In the genomic region with DNA sequence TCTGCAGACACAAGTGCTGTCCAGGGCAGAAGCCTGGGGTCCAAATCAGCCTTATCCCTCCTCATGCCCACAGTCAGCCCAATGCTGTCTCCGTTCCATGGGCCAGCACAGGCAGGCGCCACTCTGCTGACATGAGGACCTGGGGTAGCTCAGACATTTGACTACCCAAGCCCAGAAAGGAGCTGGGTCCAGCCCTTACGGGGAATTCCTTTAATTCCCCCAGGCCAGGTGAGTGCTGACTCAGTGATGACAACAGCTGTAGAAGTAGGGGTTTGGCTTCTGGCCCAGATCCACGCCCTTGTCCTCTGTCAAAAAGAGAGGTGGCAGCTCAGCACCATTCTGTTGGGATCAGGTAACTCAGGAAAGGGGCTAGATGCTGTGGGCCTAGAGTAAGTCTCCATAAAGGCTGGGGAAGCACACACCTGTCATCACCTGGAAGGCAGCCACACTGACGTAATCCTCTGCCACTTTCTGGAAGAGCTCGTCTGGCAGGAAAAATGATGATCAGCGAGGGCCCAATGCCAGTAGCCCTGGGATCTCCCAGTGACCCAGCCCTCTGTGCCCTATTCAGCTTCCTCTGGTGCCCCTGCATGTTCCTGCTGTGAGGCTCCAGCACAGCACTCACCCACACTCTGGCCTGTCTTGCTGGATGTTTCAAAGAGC, we compare ENCODE assay signal across 8 cellular contexts. TPM values are rescaled to one million over a fixed set of nuclear protein-coding genes. Genes with fewer than 3 reads are reported as not detected.
A peak's percentile ranks its signal among the peaks of the same experiment; 100 is the strongest.
DNase-seq lines count a peak whose midpoint lies in the region; ATAC-seq and TF ChIP-seq lines count a peak whose summit lies in the region.

No MANE protein-coding gene starts in this region.

- H3K27me3 Mint-ChIP-seq in MCF 10A (ENCODE audit: insufficient read depth, unreplicated experiment) (no peaks in the 10 kb centered on the region), nephron progenitor cell (ENCODE audit: low read depth, poor library complexity) (no peaks in the 10 kb centered on the region)

- POLR2A ChIA-PET in MCF 10A (lab: Yijun Ruan, JAX), result interaction anchor here (0.5 to 3.6 kb wide), 28 partner anchors 8 to 887 kb away, joined by 3 to 23 read pairs (median 5); a partner anchor contains a TSS

- peak overlapping the region; percentile 73 for H3K27ac Mint-ChIP-seq in MCF 10A (ENCODE audit: low read depth, unreplicated experiment)
- H3K27ac Mint-ChIP-seq in nephron progenitor cell, result no peak overlapping the region

- BruUV-seq in MCF 10A (replicated peaks; lab: Mats Ljungman, UMichigan), result TSS peak; percentile 40

- CTCF ChIA-PET in MCF 10A (lab: Yijun Ruan, JAX), result interaction anchor here (0.5 to 3.6 kb wide), 20 partner anchors 8 to 641 kb away, joined by 3 to 27 read pairs (median 3); no protein-coding TSS in a partner anchor

- H3K4me1 Mint-ChIP-seq in MCF 10A (ENCODE audit: insufficient read depth, unreplicated experiment) (peaks cover 55% of the 10 kb centered on the region), nephron progenitor cell (peaks cover 74% of the 10 kb centered on the region)

- no peak for TF ChIP-seq POLR2A in NB4 (IDR thresholded peaks at IDR 0.05; ENCODE audit: extremely low read depth, insufficient read length)

- TF ChIP-seq CTCF in NB4 (IDR thresholded peaks at IDR 0.05; ENCODE audit: low read depth, low read length) (no peak), MCF 10A (IDR thresholded peaks at IDR 0.05; ENCODE audit: unreplicated experiment) (no peak), nephron progenitor cell (IDR thresholded peaks at IDR 0.05) (no peak)

- peak overlapping the region; percentile 87 for H3K4me3 ChIP-seq in NB4 (ENCODE audit: low read depth, low read length)

- H3K9me3 Mint-ChIP-seq in MCF 10A (ENCODE audit: unreplicated experiment), result no peaks in the 10 kb centered on the region
- H3K9me3 Mint-ChIP-seq in nephron progenitor cell, result no peaks in the 10 kb centered on the region

- peak overlapping the region; percentile 87 for H3K4me3 Mint-ChIP-seq in MCF 10A (ENCODE audit: unreplicated experiment)
- peak overlapping the region; percentile 96 for H3K4me3 Mint-ChIP-seq in nephron progenitor cell

- peak; percentile 86 for DNase-seq in DMS153 (lab: John Stamatoyannopoulos, UW)
- DNase-seq in NB4 (ENCODE audit: low read depth), result no peak
- DNase-seq in MCF 10A (ENCODE audit: unreplicated experiment), result peak; percentile 93
- DNase-seq in nephron progenitor cell, result no peak

- peaks cover 55% of the 10 kb centered on the region for H3K36me3 Mint-ChIP-seq in MCF 10A (ENCODE audit: insufficient read depth, unreplicated experiment)
- H3K36me3 Mint-ChIP-seq in nephron progenitor cell (ENCODE audit: low read depth), result peaks cover 28% of the 10 kb centered on the region

- intact Hi-C loops in MCF 10A (cut with micrococcal nuclease), result no loop called here

- no peak for ATAC-seq in HG02970 (IDR thresholded peaks at IDR 0.05; ENCODE audit: low FRiP score, unreplicated experiment)
- no peak for ATAC-seq in GM21529 (IDR thresholded peaks at IDR 0.05; ENCODE audit: unreplicated experiment)
- no peak for ATAC-seq in GM19467 (IDR thresholded peaks at IDR 0.05; ENCODE audit: unreplicated experiment)
- ATAC-seq in HG03095 (IDR thresholded peaks at IDR 0.05; ENCODE audit: unreplicated experiment), result no peak

RNA-seq across cellular contexts. Expression of a gene that starts 1.9 kb away (rescaled TPM):
- 34.3 and 42.6 TPM in 2 replicates for total RNA-seq in MCF 10A (2022)

RNA-seq across cellular contexts. Expression of a gene that starts 2.0 kb away (rescaled TPM):
- total RNA-seq in MCF 10A (2022), result 217 and 267 TPM in 2 replicates

RNA-seq across cellular contexts. Expression of a gene that starts 10.1 kb away (rescaled TPM):
- 8.4 and 13.2 TPM in 2 replicates for total RNA-seq in MCF 10A (2022)

RNA-seq across cellular contexts. Expression of a gene that starts 49.8 kb away (rescaled TPM):
- 221 and 279 TPM in 2 replicates for total RNA-seq in MCF 10A (2022)

RNA-seq across cellular contexts. Expression of a gene that starts 56.1 kb away (rescaled TPM):
- total RNA-seq in MCF 10A (2022), result 7.8 and 12.6 TPM in 2 replicates

Comparison
In these comparisons a context has a peak if more than half of its experiments do, and no peak if none do; other contexts are left out.
1. DNase-seq: peak in DMS153 (single experiment) and MCF 10A (single experiment); none in NB4 (single experiment) and nephron progenitor cell (single experiment).